ENCODE assay signal across 29 cellular contexts in genomic region chr9:105286098-105286497, GRCh38.
"Had no signal": no experiment of that assay in that cellular context is flagged by ENCODE, and none has a peak within 500 bp of the region (broad histone marks: within the 10 kb centered on the region; RNA-seq: fewer than 3 reads in every experiment).

No MANE protein-coding gene starts in this region.

- H3K36me3 ChIP-seq: adrenal gland, esophagus squamous epithelium, pancreas, transverse colon had no signal

- H3K4me1 ChIP-seq: psoas muscle, testis had no signal

- H3K4me1 Mint-ChIP-seq: neural crest cell had no signal

- H3K9me3 ChIP-seq: adrenal gland, esophagus squamous epithelium, pancreas, psoas muscle, testis, transverse colon had no signal

- H3K36me3 Mint-ChIP-seq: activated naive CD8-positive, alpha-beta T cell treated with anti-CD3 and anti-CD28 coated beads for 36 hours; brain had no signal

- H3K27me3 ChIP-seq: adrenal gland, esophagus squamous epithelium, pancreas, testis, transverse colon had no signal

- H3K27me3 Mint-ChIP-seq: activated CD4-positive, alpha-beta T cell treated with anti-CD3 and anti-CD28 coated beads for 36 hours; activated naive CD8-positive, alpha-beta T cell treated with anti-CD3 and anti-CD28 coated beads for 36 hours; naive thymus-derived CD4-positive, alpha-beta T cell had no signal

- H3K4me3 ChIP-seq: adrenal gland, esophagus squamous epithelium, pancreas, psoas muscle, testis, transverse colon had no signal

- H3K27ac ChIP-seq: adrenal gland, epithelial cell of prostate, esophagus squamous epithelium, pancreas, psoas muscle, testis had no signal

- H3K27ac Mint-ChIP-seq: activated CD4-positive, alpha-beta T cell treated with anti-CD3 and anti-CD28 coated beads for 36 hours; activated naive CD4-positive, alpha-beta T cell treated with anti-CD3 and anti-CD28 coated beads for 36 hours; activated naive CD8-positive, alpha-beta T cell treated with anti-CD3 and anti-CD28 coated beads for 36 hours; activated T-helper 1 cell treated with anti-CD3 and anti-CD28 coated beads, Interleukin-12 subunit alpha, Interleukin-12 subunit beta, Interleukin-2, Interleukin-4 antibody, amounts not matched to agents 30 ng/mL and 10 ng/mL and 1 ng/mL, durations not matched to agents 14 hours and 24 hours and 36 hours; brain; naive thymus-derived CD4-positive, alpha-beta T cell; T-helper 2 cell treated with Interferon-gamma antibody and Interleukin-4, amounts not matched to agents 5 μg/mL and 100 μg/mL, for 36 hours had no signal

- DNase-seq: activated CD4-positive, alpha-beta T cell treated with anti-CD3 and anti-CD28 coated beads for 36 hours; activated CD4-positive, CD25-positive, alpha-beta regulatory T cell; activated effector memory CD4-positive, alpha-beta T cell treated with anti-CD3 and anti-CD28 coated beads, Interleukin-2, amount 50 U/mL, for 16 hours; activated naive CD4-positive, alpha-beta T cell treated with anti-CD3 and anti-CD28 coated beads for 36 hours; activated naive CD8-positive, alpha-beta T cell treated with anti-CD3 and anti-CD28 coated beads for 36 hours; activated T-cell treated with anti-CD3 and anti-CD28 coated beads for 4 hours; adrenal gland; aorta; caudate nucleus; dermis blood vessel endothelial cell; effector CD4-positive, alpha-beta T cell; esophagus squamous epithelium; foreskin fibroblast; head of caudate nucleus; hippocampal formation; midbrain; naive thymus-derived CD4-positive, alpha-beta T cell; nucleus accumbens; pancreas; psoas muscle; stimulated activated naive CD8-positive, alpha-beta T cell treated with anti-CD3 and anti-CD28 coated beads, Interleukin-15, Interleukin-2, amounts not matched to agents 100 U/mL and 50 U/mL, for 24 hours; T-helper 1 cell; testis; transverse colon had no signal

- H3K9me3 Mint-ChIP-seq: activated naive CD4-positive, alpha-beta T cell treated with anti-CD3 and anti-CD28 coated beads for 36 hours; activated naive CD8-positive, alpha-beta T cell treated with anti-CD3 and anti-CD28 coated beads for 36 hours; activated T-helper 1 cell treated with anti-CD3 and anti-CD28 coated beads, Interleukin-12 subunit alpha, Interleukin-12 subunit beta, Interleukin-2, Interleukin-4 antibody, amounts not matched to agents 30 ng/mL and 10 ng/mL and 1 ng/mL, durations not matched to agents 14 hours and 24 hours and 36 hours; brain; naive thymus-derived CD4-positive, alpha-beta T cell; T-helper 2 cell treated with Interferon-gamma antibody and Interleukin-4, amounts not matched to agents 5 μg/mL and 100 μg/mL, for 36 hours had no signal

- H3K4me3 Mint-ChIP-seq: activated CD4-positive, alpha-beta T cell treated with anti-CD3 and anti-CD28 coated beads for 36 hours; activated naive CD4-positive, alpha-beta T cell treated with anti-CD3 and anti-CD28 coated beads for 36 hours; activated naive CD8-positive, alpha-beta T cell treated with anti-CD3 and anti-CD28 coated beads for 36 hours; activated T-helper 1 cell treated with anti-CD3 and anti-CD28 coated beads, Interleukin-12 subunit alpha, Interleukin-12 subunit beta, Interleukin-2, Interleukin-4 antibody, amounts not matched to agents 30 ng/mL and 10 ng/mL and 1 ng/mL, durations not matched to agents 14 hours and 24 hours and 36 hours; brain; naive thymus-derived CD4-positive, alpha-beta T cell; neural crest cell; T-helper 2 cell treated with Interferon-gamma antibody and Interleukin-4, amounts not matched to agents 5 μg/mL and 100 μg/mL, for 36 hours had no signal
